Comparison of ENCODE assay signal across 19 cellular contexts in genomic region chr9:79813262-79813646, GRCh38.
DNase-seq lines count a peak whose midpoint lies in the region; ATAC-seq and TF ChIP-seq lines count a peak whose summit lies in the region.
"Had no signal": no experiment of that assay in that cellular context is flagged by ENCODE, and none has a peak within 500 bp of the region (broad histone marks: within the 10 kb centered on the region; RNA-seq: fewer than 3 reads in every experiment).

No MANE protein-coding gene starts in this region.

- DNase-seq in T-helper 2 cell treated with Interferon-gamma antibody and Interleukin-4, amounts not matched to agents 5 μg/mL and 100 μg/mL, for 36 hours (ENCODE audit: low spot score): no peak
- no peak for DNase-seq in T-helper 2 cell
- DNase-seq in CD8-positive, alpha-beta T cell: no peak
- no peak for DNase-seq in T-helper 17 cell
- no peak for DNase-seq in memory B cell (ENCODE audit: low spot score in 2 of 2)
- no peak for DNase-seq in activated gamma-delta T cell (lab: John Stamatoyannopoulos, UW)
- no peak for DNase-seq in endothelial cell (ENCODE audit: low spot score)
- DNase-seq in cortex of kidney (lab: John Stamatoyannopoulos, UW): no peak
- DNase-seq: colonic mucosa, COR-L47, HFFc6, NCI-H187 treated with DMSO at 0.1 percent for 48 hours, NCI-H524 treated with DMSO at 0.1 percent for 48 hours, PC-9, upper lobe of left lung had no signal

- H3K9me3 ChIP-seq in CD8-positive, alpha-beta T cell (ENCODE audit: low read length): no peaks in the 10 kb centered on the region
- no peaks in the 10 kb centered on the region for H3K9me3 ChIP-seq in T-helper 17 cell (ENCODE audit: control insufficient read depth, low read length, poor library complexity, severe bottlenecking)
- H3K9me3 ChIP-seq: colonic mucosa, gastroesophageal sphincter, neutrophil, upper lobe of left lung had no signal

- H3K27ac ChIP-seq in CD8-positive, alpha-beta T cell (ENCODE audit: low read depth, low read length): no peak overlapping the region
- H3K27ac ChIP-seq: colonic mucosa, epithelial cell of prostate, gastroesophageal sphincter, neutrophil, PC-9, upper lobe of left lung had no signal

- TF ChIP-seq CTCF in CD8-positive, alpha-beta T cell (IDR thresholded peaks at IDR 0.05): no peak
- no peak for TF ChIP-seq CTCF in endothelial cell (IDR thresholded peaks at IDR 0.05; ENCODE audit: unreplicated experiment)

- CTCF ChIA-PET in CD8-positive, alpha-beta T cell (lab: Charles Lee): interaction anchor here (0.6 to 1.1 kb wide), 2 partner anchors 56 to 241 kb away, joined by 3 read pairs; no protein-coding TSS in a partner anchor

- no peaks in the 10 kb centered on the region for H3K9me3 Mint-ChIP-seq in T-helper 2 cell treated with Interferon-gamma antibody and Interleukin-4, amounts not matched to agents 5 μg/mL and 100 μg/mL, for 36 hours
- H3K9me3 Mint-ChIP-seq in CD8-positive, alpha-beta T cell: no peaks in the 10 kb centered on the region
- no peaks in the 10 kb centered on the region for H3K9me3 Mint-ChIP-seq in memory B cell
- H3K9me3 Mint-ChIP-seq in endothelial cell (ENCODE audit: unreplicated experiment): no peaks in the 10 kb centered on the region
- H3K9me3 Mint-ChIP-seq: HFFc6, WTC11 had no signal

- H3K4me1 ChIP-seq in CD8-positive, alpha-beta T cell (ENCODE audit: insufficient read depth, low read length): peaks cover 14% of the 10 kb centered on the region
- H3K4me1 ChIP-seq: colonic mucosa had no signal

- no peaks in the 10 kb centered on the region for H3K36me3 Mint-ChIP-seq in T-helper 2 cell treated with Interferon-gamma antibody and Interleukin-4, amounts not matched to agents 5 μg/mL and 100 μg/mL, for 36 hours (ENCODE audit: low read depth)
- no peaks in the 10 kb centered on the region for H3K36me3 Mint-ChIP-seq in CD8-positive, alpha-beta T cell
- H3K36me3 Mint-ChIP-seq in T-helper 17 cell (ENCODE audit: low read depth) (no peaks in the 10 kb centered on the region), memory B cell (no peaks in the 10 kb centered on the region), endothelial cell (ENCODE audit: low read depth, unreplicated experiment) (no peaks in the 10 kb centered on the region)
- H3K36me3 Mint-ChIP-seq: WTC11 had no signal

- H3K27me3 ChIP-seq in CD8-positive, alpha-beta T cell (ENCODE audit: insufficient read depth, low read length): no peaks in the 10 kb centered on the region
- H3K27me3 ChIP-seq: colonic mucosa, gastroesophageal sphincter, upper lobe of left lung had no signal

- intact Hi-C loops in CD8-positive, alpha-beta T cell (cut with DNase I, micrococcal nuclease): loop anchor here in 1 of 2 experiments (5.0 kb wide), 1 partner anchor 69 kb away; no protein-coding TSS in a partner anchor

- H3K27ac Mint-ChIP-seq in T-helper 2 cell treated with Interferon-gamma antibody and Interleukin-4, amounts not matched to agents 5 μg/mL and 100 μg/mL, for 36 hours: peak overlapping the region; percentile 83
- H3K27ac Mint-ChIP-seq in CD8-positive, alpha-beta T cell: no peak overlapping the region
- H3K27ac Mint-ChIP-seq in T-helper 17 cell (peak overlapping the region; percentile 27), memory B cell (peak overlapping the region; percentile 76), endothelial cell (ENCODE audit: unreplicated experiment) (no peak overlapping the region)
- H3K27ac Mint-ChIP-seq: HFFc6 had no signal

- H3K4me3 Mint-ChIP-seq in T-helper 2 cell treated with Interferon-gamma antibody and Interleukin-4, amounts not matched to agents 5 μg/mL and 100 μg/mL, for 36 hours: peak overlapping the region; percentile 76
- H3K4me3 Mint-ChIP-seq in CD8-positive, alpha-beta T cell: peak overlapping the region; percentile 81
- H3K4me3 Mint-ChIP-seq in T-helper 17 cell: peak overlapping the region; percentile 28
- H3K4me3 Mint-ChIP-seq in memory B cell: peak overlapping the region; percentile 81
- H3K4me3 Mint-ChIP-seq in endothelial cell (ENCODE audit: unreplicated experiment): no peak overlapping the region
- H3K4me3 Mint-ChIP-seq: HFFc6, WTC11 had no signal

- no peaks in the 10 kb centered on the region for H3K36me3 ChIP-seq in CD8-positive, alpha-beta T cell (ENCODE audit: insufficient read depth, low read length)
- H3K36me3 ChIP-seq: colonic mucosa, gastroesophageal sphincter, neutrophil, upper lobe of left lung had no signal

- H3K4me1 Mint-ChIP-seq in T-helper 2 cell treated with Interferon-gamma antibody and Interleukin-4, amounts not matched to agents 5 μg/mL and 100 μg/mL, for 36 hours (ENCODE audit: low read depth): peaks cover 44% of the 10 kb centered on the region
- H3K4me1 Mint-ChIP-seq in CD8-positive, alpha-beta T cell (ENCODE audit: low read depth): peaks cover 30% of the 10 kb centered on the region
- H3K4me1 Mint-ChIP-seq in T-helper 17 cell (peaks cover 21% of the 10 kb centered on the region), memory B cell (peaks cover 30% of the 10 kb centered on the region), endothelial cell (ENCODE audit: unreplicated experiment) (peaks cover 29% of the 10 kb centered on the region)

- no peak for ATAC-seq in CD8-positive, alpha-beta T cell
- ATAC-seq in T-helper 17 cell (no peak), memory B cell (ENCODE audit: low read depth) (no peak)
- ATAC-seq: gastroesophageal sphincter had no signal

- H3K4me3 ChIP-seq in CD8-positive, alpha-beta T cell (ENCODE audit: low read depth, low read length): peak overlapping the region; percentile 14
- H3K4me3 ChIP-seq: colonic mucosa, PC-9 had no signal

- POLR2A ChIA-PET in CD8-positive, alpha-beta T cell (lab: Charles Lee): no interaction called here

- peaks cover 9% of the 10 kb centered on the region for H3K27me3 Mint-ChIP-seq in T-helper 2 cell treated with Interferon-gamma antibody and Interleukin-4, amounts not matched to agents 5 μg/mL and 100 μg/mL, for 36 hours (ENCODE audit: low read depth)
- no peaks in the 10 kb centered on the region for H3K27me3 Mint-ChIP-seq in CD8-positive, alpha-beta T cell (ENCODE audit: low read depth)
- peaks cover 15% of the 10 kb centered on the region for H3K27me3 Mint-ChIP-seq in T-helper 17 cell
- no peaks in the 10 kb centered on the region for H3K27me3 Mint-ChIP-seq in memory B cell
- H3K27me3 Mint-ChIP-seq in endothelial cell (ENCODE audit: unreplicated experiment): peaks cover 2% of the 10 kb centered on the region

Comparison
In these comparisons a context has a peak if more than half of its experiments do, and no peak if none do; other contexts are left out.
1. H3K27ac Mint-ChIP-seq: peak in T-helper 2 cell treated with Interferon-gamma antibody and Interleukin-4, amounts not matched to agents 5 μg/mL and 100 μg/mL, for 36 hours (single experiment), T-helper 17 cell (single experiment) and memory B cell (single experiment); none in CD8-positive, alpha-beta T cell (single experiment) and endothelial cell (single experiment).